In the genomic region with DNA sequence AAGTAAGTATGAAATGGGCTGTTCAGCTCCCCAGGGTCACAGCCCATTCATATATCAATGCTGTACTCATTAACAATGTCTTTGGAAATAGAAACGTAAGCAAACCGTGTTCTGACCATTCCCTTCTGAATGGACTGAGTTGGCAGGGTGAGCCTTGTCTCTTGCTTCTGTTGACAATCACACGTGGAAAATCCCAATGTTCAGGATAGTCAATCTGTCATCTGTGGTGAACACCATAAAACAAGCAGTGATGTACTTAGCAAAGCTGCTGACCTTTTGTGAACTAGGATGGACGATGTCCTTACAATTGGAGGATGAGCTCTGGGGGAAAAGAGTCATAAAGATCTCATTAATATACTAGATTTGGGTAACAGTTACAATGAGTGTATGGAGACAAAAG, we compare ENCODE assay signal across 20 cellular contexts.
"Had no signal": no experiment of that assay in that cellular context is flagged by ENCODE, and none has a peak within 500 bp of the region (broad histone marks: within the 10 kb centered on the region; RNA-seq: fewer than 3 reads in every experiment).

No MANE protein-coding gene starts in this region.

- H3K9me3 ChIP-seq: heart right ventricle, mucosa of descending colon, pancreas, tibial artery, upper lobe of right lung, vagina had no signal

- ATAC-seq: heart right ventricle; naive thymus-derived CD8-positive, alpha-beta T cell; pancreas; right cardiac atrium; stimulated activated naive CD8-positive, alpha-beta T cell treated with anti-CD3 and anti-CD28 coated beads, Interleukin-15, Interleukin-2, amounts not matched to agents 100 U/mL and 50 U/mL, for 24 hours; upper lobe of right lung had no signal

- H3K36me3 ChIP-seq: heart right ventricle, pancreas, tibial artery, upper lobe of right lung, vagina had no signal

- H3K4me3 ChIP-seq: coronary artery, heart right ventricle, mucosa of descending colon, pancreas, smooth muscle cell, tibial artery, upper lobe of right lung, vagina had no signal

- H3K27ac ChIP-seq: coronary artery, heart right ventricle, pancreas, upper lobe of right lung, vagina had no signal

- DNase-seq: effector CD4-positive, alpha-beta T cell; endodermal cell; erythroblast; heart right ventricle; hypothalamus; kidney glomerular epithelial cell; mucosa of descending colon; naive thymus-derived CD8-positive, alpha-beta T cell; nucleus accumbens; pancreas; right cardiac atrium; stimulated activated CD4-positive, alpha-beta T cell treated with anti-CD3 and anti-CD28 coated beads, Interleukin-2, amount 100 ng/mL, for 48 hours; stimulated activated naive CD8-positive, alpha-beta T cell treated with anti-CD3 and anti-CD28 coated beads, Interleukin-15, Interleukin-2, amounts not matched to agents 100 U/mL and 50 U/mL, for 24 hours; tibial artery; upper lobe of right lung had no signal

- H3K4me1 ChIP-seq: upper lobe of right lung, vagina had no signal

- H3K27me3 ChIP-seq: heart right ventricle, pancreas, tibial artery, upper lobe of right lung, vagina had no signal

- FAIRE-seq: endothelial cell of umbilical vein, islet of Langerhans, pancreas had no signal
